In genomic region chr13:106117035-106117434, GRCh38 we compare ENCODE assay signal across 21 cellular contexts.
A peak's percentile ranks its signal among the peaks of the same experiment; 100 is the strongest.
DNase-seq lines count a peak whose midpoint lies in the region; ATAC-seq and TF ChIP-seq lines count a peak whose summit lies in the region.
"Had no signal": no experiment of that assay in that cellular context is flagged by ENCODE, and none has a peak within 500 bp of the region (broad histone marks: within the 10 kb centered on the region; RNA-seq: fewer than 3 reads in every experiment).

No MANE protein-coding gene starts in this region.

- no peaks in the 10 kb centered on the region for H4K20me1 ChIP-seq in PC-3 (ENCODE audit: low read length)

- H3K9ac ChIP-seq in PC-3 (ENCODE audit: low read length), result 0 out of 2 replicates have a peak overlapping the region, but pooled peaks have one; percentile 5

- BruUV-seq in PC-3 (replicated peaks; lab: Mats Ljungman, UMichigan), result no TSS peak

- peak overlapping the region; percentile 72 for H3K4me2 ChIP-seq in PC-3 (ENCODE audit: low read length)

- POLR2A ChIA-PET in PC-3 (lab: Charles Lee; ENCODE audit: unreplicated experiment), result no interaction called here

- H3K4me1 ChIP-seq in PC-3 (ENCODE audit: insufficient read depth, low read length), result peaks cover 57% of the 10 kb centered on the region
- H3K4me1 ChIP-seq: BE2C had no signal

- intact Hi-C loops in PC-3 (cut with micrococcal nuclease), result no loop called here

- no peaks in the 10 kb centered on the region for H3K27me3 ChIP-seq in PC-3 (ENCODE audit: low read length)
- H3K27me3 ChIP-seq: BE2C, brain microvascular endothelial cell, MG63 had no signal

- H3K9me3 ChIP-seq in PC-3 (ENCODE audit: low read length), result no peaks in the 10 kb centered on the region
- H3K9me3 ChIP-seq: BE2C, MG63 had no signal

- H3K36me3 ChIP-seq in PC-3 (ENCODE audit: low read depth, low read length), result no peaks in the 10 kb centered on the region
- H3K36me3 ChIP-seq: BE2C, brain microvascular endothelial cell, MG63 had no signal

- ATAC-seq in PC-3 (peak; percentile 18; the same call in 1 of the 2 replicates), HG03439 (IDR thresholded peaks at IDR 0.05; ENCODE audit: unreplicated experiment) (no peak), HG02938 (IDR thresholded peaks at IDR 0.05; ENCODE audit: unreplicated experiment) (no peak)
- ATAC-seq: Right ventricle myocardium inferior, T-cell had no signal

- no peak for TF ChIP-seq CTCF in PC-3 (conservative IDR thresholded peaks at IDR 0.05; ENCODE audit: low read depth, low read length)

- H3K79me2 ChIP-seq in PC-3 (ENCODE audit: low read length), result no peaks in the 10 kb centered on the region

- peak overlapping the region; percentile 78 for H3K27ac ChIP-seq in PC-3 (ENCODE audit: low read length)
- H3K27ac ChIP-seq: brain microvascular endothelial cell, VCaP had no signal

- DNase-seq in EL (peak; percentile 27), PC-3 (peak; percentile 71), dermis microvascular lymphatic vessel endothelial cell (ENCODE audit: low read depth in 2 of 2) (peak; percentile 31 to 89), myocyte (ENCODE audit: low read depth) (peak; percentile 14), NCI-H2107 (lab: John Stamatoyannopoulos, UW) (no peak)
- no peak for DNase-seq in stimulated activated CD4-positive, alpha-beta T cell treated with anti-CD3 and anti-CD28 coated beads, Interleukin-4, amount 100 ng/mL, for 24 hours
- DNase-seq: activated CD4-positive, alpha-beta T cell treated with anti-CD3 and anti-CD28 coated beads, Interleukin-2, amount 50 U/mL, for 48 hours; activated naive CD4-positive, alpha-beta T cell treated with anti-CD3 and anti-CD28 coated beads, Interleukin-2, amount 50 U/mL, for 16 hours; activated T-cell treated with anti-CD3 and anti-CD28 coated beads, Interleukin-2, amount 50 U/mL, for 24 hours; BE2C; brain microvascular endothelial cell; hippocampal formation; mesendoderm; MG63; NCI-H146; NCI-H446; T-cell had no signal

- H3K4me3 ChIP-seq in PC-3 (ENCODE audit: low read length), result peak overlapping the region; percentile 37; the same call in 1 of the 2 replicates
- H3K4me3 ChIP-seq: MG63 had no signal

- no peaks in the 10 kb centered on the region for H3K9me2 ChIP-seq in PC-3 (replicated peaks; ENCODE audit: low read length)

- H2AFZ ChIP-seq in PC-3 (ENCODE audit: low read length), result no peak overlapping the region

- CTCF ChIA-PET in PC-3 (lab: Charles Lee), result no interaction called here

- H3F3A ChIP-seq in PC-3 (ENCODE audit: low read length, unreplicated experiment), result no peaks in the 10 kb centered on the region

Comparison
In these comparisons a context has a peak if more than half of its experiments do, and no peak if none do; other contexts are left out.
1. DNase-seq: peak in EL (single experiment), PC-3 (single experiment), dermis microvascular lymphatic vessel endothelial cell (2 of 2) and myocyte (single experiment); none in NCI-H2107 (single experiment) and stimulated activated CD4-positive, alpha-beta T cell treated with anti-CD3 and anti-CD28 coated beads, Interleukin-4, amount 100 ng/mL, for 24 hours (single experiment).